In genomic region chr21:17542371-17542992, GRCh38 we compare ENCODE assay signal across 12 cellular contexts. TPM values are rescaled to one million over a fixed set of nuclear protein-coding genes. Genes with fewer than 3 reads are reported as not detected.
DNase-seq lines count a peak whose midpoint lies in the region; ATAC-seq and TF ChIP-seq lines count a peak whose summit lies in the region.
"Had no signal": no experiment of that assay in that cellular context is flagged by ENCODE, and none has a peak within 500 bp of the region (broad histone marks: within the 10 kb centered on the region; RNA-seq: fewer than 3 reads in every experiment).

No MANE protein-coding gene starts in this region.

- intact Hi-C loops in gastrocnemius medialis (cut with DNase I; ENCODE audit: low total_unique reads): no loop called here

- H3K27me3 Mint-ChIP-seq in GM23338 (ENCODE audit: insufficient read depth, low read depth, poor library complexity) (peaks cover 13% of the 10 kb centered on the region), nephron (ENCODE audit: low read depth) (peaks cover 12% of the 10 kb centered on the region)

- no peak overlapping the region for H2AFZ ChIP-seq in GM23338

- H3K9me2 ChIP-seq in GM23338 (ENCODE audit: insufficient read depth): no peaks in the 10 kb centered on the region

- TF ChIP-seq CTCF in GM23338 (conservative IDR thresholded peaks at IDR 0.05; ENCODE audit: low read depth in 2 of 2) (no peak), nephron (IDR thresholded peaks at IDR 0.05; ENCODE audit: unreplicated experiment in 3 of 3) (no peak), gastrocnemius medialis (IDR thresholded peaks at IDR 0.05 in 4 of 5, conservative IDR thresholded peaks at IDR 0.05 in 1 of 5) (no peak)

- peaks cover 4% of the 10 kb centered on the region for H3K36me3 ChIP-seq in GM23338 (ENCODE audit: insufficient read depth)
- no peaks in the 10 kb centered on the region for H3K36me3 ChIP-seq in endocrine pancreas (ENCODE audit: control insufficient read depth, insufficient read depth, low read length)
- no peaks in the 10 kb centered on the region for H3K36me3 ChIP-seq in gastrocnemius medialis
- H3K36me3 ChIP-seq: ascending aorta had no signal

- in situ Hi-C loops in gastrocnemius medialis (cut with MboI; ENCODE audit: low sequenced_read_pairs in 4 of 4): no loop called here

- H3K9ac ChIP-seq in endocrine pancreas (ENCODE audit: control insufficient read depth, insufficient read depth, low read length): no peak overlapping the region

- H4K20me1 ChIP-seq in GM23338 (replicated peaks; ENCODE audit: insufficient read depth): peaks cover 84% of the 10 kb centered on the region

- H3F3A ChIP-seq in GM23338 (replicated peaks; ENCODE audit: low read depth): no peaks in the 10 kb centered on the region

- H3K79me2 ChIP-seq in GM23338 (replicated peaks; ENCODE audit: insufficient read depth): peaks cover 100% of the 10 kb centered on the region

- H3K4me1 ChIP-seq in GM23338 (ENCODE audit: insufficient read depth): peaks cover 51% of the 10 kb centered on the region
- H3K4me1 ChIP-seq in endocrine pancreas (ENCODE audit: control insufficient read depth, insufficient read depth, low read length): peaks cover 13% of the 10 kb centered on the region
- no peaks in the 10 kb centered on the region for H3K4me1 ChIP-seq in gastrocnemius medialis
- H3K4me1 ChIP-seq: ascending aorta had no signal

- H3K9me3 ChIP-seq in endocrine pancreas (ENCODE audit: control insufficient read depth, low read length) (no peaks in the 10 kb centered on the region), gastrocnemius medialis (no peaks in the 10 kb centered on the region)
- H3K9me3 ChIP-seq: ascending aorta had no signal

- H3K4me3 Mint-ChIP-seq in GM23338: no peak overlapping the region
- H3K4me3 Mint-ChIP-seq in nephron: no peak overlapping the region

- H3K27ac Mint-ChIP-seq in GM23338 (no peak overlapping the region), nephron (peak overlapping the region; percentile 34 to 75 (median 45))

- no peaks in the 10 kb centered on the region for H3K9me3 Mint-ChIP-seq in GM23338
- H3K9me3 Mint-ChIP-seq in nephron: peaks cover 5% of the 10 kb centered on the region

- no peak overlapping the region for H3K27ac ChIP-seq in GM23338 (ENCODE audit: low read depth)
- no peak overlapping the region for H3K27ac ChIP-seq in gastrocnemius medialis
- H3K27ac ChIP-seq: ascending aorta had no signal

- peaks cover 45% of the 10 kb centered on the region for H3K36me3 Mint-ChIP-seq in GM23338 (ENCODE audit: low read depth)
- H3K36me3 Mint-ChIP-seq in nephron (ENCODE audit: low read depth): peaks cover 31% of the 10 kb centered on the region

- H3K4me1 Mint-ChIP-seq in GM23338 (peaks cover 54% of the 10 kb centered on the region), nephron (peaks cover 11% of the 10 kb centered on the region)

- 0 out of 2 replicates have a peak overlapping the region, but pooled peaks have one; percentile 39 for H3K4me2 ChIP-seq in GM23338

- DNase-seq in GM23338 (ENCODE audit: low spot score) (no peak), NCI-H2029 treated with DMSO at 0.1 percent for 48 hours (lab: John Stamatoyannopoulos, UW) (peak; percentile 65), gastrocnemius medialis (no peak)
- DNase-seq: activated CD4-positive, CD25-positive, alpha-beta regulatory T cell treated with anti-CD3 and anti-CD28 coated beads, Interleukin-2, amount 50 U/mL, for 72 hours; activated T-cell treated with anti-CD3 and anti-CD28 coated beads, Interleukin-2, amount 50 U/mL, for 1 hour; Karpas-422; mesendoderm had no signal

- no peak for TF ChIP-seq POLR2A in gastrocnemius medialis (IDR thresholded peaks at IDR 0.05)

- H3K27me3 ChIP-seq in GM23338 (ENCODE audit: insufficient read depth) (no peaks in the 10 kb centered on the region), endocrine pancreas (ENCODE audit: control insufficient read depth, insufficient read depth, low read length) (no peaks in the 10 kb centered on the region), gastrocnemius medialis (no peaks in the 10 kb centered on the region)
- H3K27me3 ChIP-seq: ascending aorta had no signal

- no peak overlapping the region for H3K4me3 ChIP-seq in GM23338
- peak overlapping the region; percentile 7 for H3K4me3 ChIP-seq in endocrine pancreas (ENCODE audit: control insufficient read depth, insufficient read depth, low read length)
- H3K4me3 ChIP-seq in gastrocnemius medialis: no peak overlapping the region
- H3K4me3 ChIP-seq: ascending aorta had no signal

- ATAC-seq in GM23338 (no peak), esophagus mucosa (no peak), GM19397 (IDR thresholded peaks at IDR 0.05; ENCODE audit: unreplicated experiment) (no peak), gastrocnemius medialis (no peak)

TF ChIP-seq in GM23338, 12 proteins besides CTCF, POLR2A, EP300 and RAD21 (continues in another document):
- TF ChIP-seq CREB1 (CRISPR knock-in tag; IDR thresholded peaks at IDR 0.05; ENCODE audit: low read depth) (no peak), EZH2 (IDR thresholded peaks at IDR 0.05; ENCODE audit: low read depth, unreplicated experiment) (no peak), STAT1 (IDR thresholded peaks at IDR 0.05; ENCODE audit: unreplicated experiment) (no peak), REST (IDR thresholded peaks at IDR 0.05; ENCODE audit: unreplicated experiment) (no peak)
- TF ChIP-seq, protein P1, sequence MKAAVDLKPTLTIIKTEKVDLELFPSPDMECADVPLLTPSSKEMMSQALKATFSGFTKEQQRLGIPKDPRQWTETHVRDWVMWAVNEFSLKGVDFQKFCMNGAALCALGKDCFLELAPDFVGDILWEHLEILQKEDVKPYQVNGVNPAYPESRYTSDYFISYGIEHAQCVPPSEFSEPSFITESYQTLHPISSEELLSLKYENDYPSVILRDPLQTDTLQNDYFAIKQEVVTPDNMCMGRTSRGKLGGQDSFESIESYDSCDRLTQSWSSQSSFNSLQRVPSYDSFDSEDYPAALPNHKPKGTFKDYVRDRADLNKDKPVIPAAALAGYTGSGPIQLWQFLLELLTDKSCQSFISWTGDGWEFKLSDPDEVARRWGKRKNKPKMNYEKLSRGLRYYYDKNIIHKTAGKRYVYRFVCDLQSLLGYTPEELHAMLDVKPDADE (IDR thresholded peaks at IDR 0.05): no peak

RNA-seq across cellular contexts. Expression of gene CXADR, which starts 29.6 kb away (rescaled TPM):
- total RNA-seq in GM23338 (2014; rRNA removed; shearing (Covaris generic)): 207 and 227 TPM in 2 replicates
- polyA plus RNA-seq in GM23338 (2016; fragmentation: Nextera tagmentation; extraction: Ambion mirVana): 89.4 and 126 TPM in 2 replicates
- total RNA-seq in esophagus mucosa (34.9 TPM), gastrocnemius medialis (under 1 TPM in 2 of 4 donors, not detected in 2; 0.35 to 0.68 TPM)

Comparison
In these comparisons a context has a peak if more than half of its experiments do, and no peak if none do; other contexts are left out.
1. RNA of gene CXADR, which starts 29.6 kb away (total RNA-seq): 207 to 227 TPM in GM23338 and 34.9 TPM in esophagus mucosa (single experiment); 0.35 to 0.68 TPM in gastrocnemius medialis; every median in the first group is over 10 times any median in the second.